ENCODE assay signal across 9 cellular contexts in genomic region chr12:6295187-6295811, GRCh38. TPM values are rescaled to one million over a fixed set of nuclear protein-coding genes. Genes with fewer than 3 reads are reported as not detected.
DNase-seq lines count a peak whose midpoint lies in the region; ATAC-seq and TF ChIP-seq lines count a peak whose summit lies in the region.
"Had no signal": no experiment of that assay in that cellular context is flagged by ENCODE, and none has a peak within 500 bp of the region (broad histone marks: within the 10 kb centered on the region; RNA-seq: fewer than 3 reads in every experiment).

No MANE protein-coding gene starts in this region.

- peaks cover 7% of the 10 kb centered on the region for H3K27me3 Mint-ChIP-seq in activated CD4-positive, alpha-beta memory T cell treated with anti-CD3 and anti-CD28 coated beads, Interleukin-2, amount 10 ng/mL, durations not matched to agents 7 days and 5 days

- no peaks in the 10 kb centered on the region for H3K9me3 ChIP-seq in Peyer's patch

- ATAC-seq in HG03565 (IDR thresholded peaks at IDR 0.05; ENCODE audit: unreplicated experiment), result no peak
- ATAC-seq: naive thymus-derived CD8-positive, alpha-beta T cell had no signal

- DNase-seq in H4 (ENCODE audit: low spot score), result peak; percentile 82
- DNase-seq in Peyer's patch, result peak in 2 of 3 donors; percentile 82 to 85
- DNase-seq in fibroblast of villous mesenchyme (ENCODE audit: low read depth), result peak; percentile 85
- peak; percentile 98 for DNase-seq in renal cortical epithelial cell (ENCODE audit: low read depth)
- no peak for DNase-seq in activated CD4-positive, alpha-beta memory T cell treated with anti-CD3 and anti-CD28 coated beads, Interleukin-2, amount 10 ng/mL, durations not matched to agents 7 days and 5 days
- DNase-seq in NCI-H510A (lab: John Stamatoyannopoulos, UW), result no peak
- DNase-seq in NCI-H2227 (lab: John Stamatoyannopoulos, UW; ENCODE audit: unreplicated experiment), result no peak
- DNase-seq: naive thymus-derived CD8-positive, alpha-beta T cell had no signal

- H3K27me3 ChIP-seq in Peyer's patch, result no peaks in the 10 kb centered on the region

- TF ChIP-seq CTCF in Peyer's patch (IDR thresholded peaks at IDR 0.05) (no peak), fibroblast of villous mesenchyme (IDR thresholded peaks at IDR 0.05; ENCODE audit: insufficient read depth, low read depth, low read length) (no peak)

- POLR2A ChIA-PET in activated CD4-positive, alpha-beta memory T cell treated with anti-CD3 and anti-CD28 coated beads, Interleukin-2, amount 10 ng/mL, durations not matched to agents 7 days and 5 days (lab: Charles Lee), result no interaction called here

- no peaks in the 10 kb centered on the region for H3K4me1 Mint-ChIP-seq in activated CD4-positive, alpha-beta memory T cell treated with anti-CD3 and anti-CD28 coated beads, Interleukin-2, amount 10 ng/mL, durations not matched to agents 7 days and 5 days

- peaks cover 0 to 34% (median 0%) of the 10 kb centered on the region in 4 donors for H3K4me1 ChIP-seq in Peyer's patch

- peak in 1 of 2 donors; percentile 67 for TF ChIP-seq POLR2A in Peyer's patch (IDR thresholded peaks at IDR 0.05)

- no peak overlapping the region for H3K27ac Mint-ChIP-seq in activated CD4-positive, alpha-beta memory T cell treated with anti-CD3 and anti-CD28 coated beads, Interleukin-2, amount 10 ng/mL, durations not matched to agents 7 days and 5 days

- H3K27ac ChIP-seq in Peyer's patch, result peak overlapping the region in 3 of 4 donors; percentile 78 to 97 (median 88)

- H3K9me3 Mint-ChIP-seq in activated CD4-positive, alpha-beta memory T cell treated with anti-CD3 and anti-CD28 coated beads, Interleukin-2, amount 10 ng/mL, durations not matched to agents 7 days and 5 days, result no peaks in the 10 kb centered on the region
- H3K9me3 Mint-ChIP-seq: naive thymus-derived CD8-positive, alpha-beta T cell had no signal

- H3K4me3 Mint-ChIP-seq in activated CD4-positive, alpha-beta memory T cell treated with anti-CD3 and anti-CD28 coated beads, Interleukin-2, amount 10 ng/mL, durations not matched to agents 7 days and 5 days, result no peak overlapping the region
- H3K4me3 Mint-ChIP-seq: naive thymus-derived CD8-positive, alpha-beta T cell had no signal

- H3K36me3 Mint-ChIP-seq in activated CD4-positive, alpha-beta memory T cell treated with anti-CD3 and anti-CD28 coated beads, Interleukin-2, amount 10 ng/mL, durations not matched to agents 7 days and 5 days (ENCODE audit: low read depth), result no peaks in the 10 kb centered on the region
- H3K36me3 Mint-ChIP-seq: naive thymus-derived CD8-positive, alpha-beta T cell had no signal

- H3K4me3 ChIP-seq in Peyer's patch, result peak overlapping the region in 1 of 4 donors; percentile 4
- no peak overlapping the region for H3K4me3 ChIP-seq in fibroblast of villous mesenchyme (ENCODE audit: low read depth, low read length)

- CTCF ChIA-PET in activated CD4-positive, alpha-beta memory T cell treated with anti-CD3 and anti-CD28 coated beads, Interleukin-2, amount 10 ng/mL, durations not matched to agents 7 days and 5 days (lab: Charles Lee), result interaction anchor here (1.2 kb wide), 1 partner anchor 11 kb away, joined by 3 read pairs; no protein-coding TSS in a partner anchor

- no peaks in the 10 kb centered on the region for H3K36me3 ChIP-seq in Peyer's patch

RNA-seq across cellular contexts. Expression of gene PLEKHG6, which starts 15.2 kb away (rescaled TPM):
- total RNA-seq in H4 (2014; rRNA removed; shearing (Covaris generic)), result 0.10 TPM in 1 of 2 replicates, not detected in the other
- total RNA-seq in Peyer's patch (100 to 1,000 TPM; 145 to 543 (median 176) TPM), fibroblast of villous mesenchyme (under 0.01 TPM in 1 of 2 replicates, not detected in the other), renal cortical epithelial cell (1.4 and 2.7 TPM in 2 replicates)
- not detected for total RNA-seq in activated CD4-positive, alpha-beta memory T cell treated with anti-CD3 and anti-CD28 coated beads, Interleukin-2, amount 10 ng/mL, durations not matched to agents 7 days and 5 days
- total RNA-seq: naive thymus-derived CD8-positive, alpha-beta T cell had no signal

RNA-seq across cellular contexts. Expression of gene TNFRSF1A, which starts 46.6 kb away (rescaled TPM):
- 320 and 327 TPM in 2 replicates for total RNA-seq in H4 (2014; rRNA removed; shearing (Covaris generic))
- total RNA-seq in Peyer's patch, result 100 to 1,000 TPM in 3 of 4 donors, 10 to 100 TPM in 1; 90.8 to 547 (median 393) TPM
- total RNA-seq in fibroblast of villous mesenchyme, result 125 and 174 TPM in 2 replicates
- 42.5 and 159 TPM in 2 replicates for total RNA-seq in renal cortical epithelial cell
- 10 to 100 TPM; 61.5 to 61.9 TPM for total RNA-seq in activated CD4-positive, alpha-beta memory T cell treated with anti-CD3 and anti-CD28 coated beads, Interleukin-2, amount 10 ng/mL, durations not matched to agents 7 days and 5 days

Comparison
In these comparisons a context has a peak if more than half of its experiments do, and no peak if none do; other contexts are left out.
1. DNase-seq: peak in H4 (single experiment), Peyer's patch (2 of 3), fibroblast of villous mesenchyme (single experiment) and renal cortical epithelial cell (single experiment); none in activated CD4-positive, alpha-beta memory T cell treated with anti-CD3 and anti-CD28 coated beads, Interleukin-2, amount 10 ng/mL, durations not matched to agents 7 days and 5 days (single experiment), NCI-H510A (single experiment) and NCI-H2227 (single experiment).
2. RNA of gene PLEKHG6, which starts 15.2 kb away (total RNA-seq): 145 to 543 TPM in Peyer's patch; 1.4 to 2.7 TPM in renal cortical epithelial cell, 0.10 TPM in H4, not detected in activated CD4-positive, alpha-beta memory T cell treated with anti-CD3 and anti-CD28 coated beads, Interleukin-2, amount 10 ng/mL, durations not matched to agents 7 days and 5 days and under 0.01 TPM in fibroblast of villous mesenchyme; every median in the first group is over 10 times any median in the second.